Comparison of ENCODE assay signal across 8 cellular contexts in the genomic region with DNA sequence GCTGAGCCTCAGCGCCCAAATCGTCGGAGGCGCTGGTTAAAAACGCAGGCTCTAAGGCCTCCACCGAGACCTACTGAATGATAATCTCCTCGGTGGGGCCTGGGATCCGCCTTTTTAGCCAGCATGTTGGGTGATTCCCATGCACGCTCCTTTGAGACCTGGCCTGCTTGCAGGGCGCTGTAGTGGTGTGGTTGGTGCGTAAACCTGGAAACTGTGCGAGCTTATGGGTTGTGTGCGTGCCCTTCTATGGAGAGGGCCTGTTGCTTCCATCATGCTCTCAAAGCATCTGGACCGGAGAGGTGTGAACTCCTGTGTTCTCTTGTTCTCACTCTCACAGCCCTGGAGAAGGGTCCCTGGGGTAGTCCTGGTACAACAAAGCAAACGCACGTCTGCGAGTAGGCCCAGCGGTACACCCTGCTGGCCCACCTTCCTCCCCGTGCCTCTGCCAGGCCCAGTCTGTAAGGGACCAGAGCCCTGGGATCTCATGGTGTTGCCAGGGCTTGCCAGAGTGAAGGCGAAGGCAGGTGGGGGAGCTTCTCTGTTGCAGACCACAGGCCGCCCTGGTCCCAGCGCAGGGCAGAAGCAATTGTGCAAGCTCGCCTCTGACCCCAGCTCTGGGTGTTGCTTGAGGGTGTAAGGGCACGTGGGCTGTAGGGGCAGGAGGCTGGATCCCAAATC. TPM values are rescaled to one million over a fixed set of nuclear protein-coding genes. Genes with fewer than 3 reads are reported as not detected.
DNase-seq lines count a peak whose midpoint lies in the region; ATAC-seq and TF ChIP-seq lines count a peak whose summit lies in the region.

No MANE protein-coding gene starts in this region.

- BruUV-seq in IMR-90 (replicated peaks; lab: Mats Ljungman, UMichigan) = no TSS peak

- H3K27ac Mint-ChIP-seq in natural killer cell treated with Interleukin-12 subunit alpha and Interleukin-12 subunit beta and Interleukin-15 and Interleukin-18, amount 100 ng/mL, for 72 hours = no peak overlapping the region

- H3K4me2 ChIP-seq in IMR-90 (ENCODE audit: low read depth, low read length) = peak overlapping the region; percentile 77; the same call in 1 of the 2 replicates

- TF ChIP-seq POLR2A in IMR-90 (IDR thresholded peaks at IDR 0.05; ENCODE audit: low read depth, low read length) = no peak

- no peaks in the 10 kb centered on the region for H3K79me1 ChIP-seq in IMR-90 (ENCODE audit: low read depth in 1 of 2, low read length in 2 of 2)

- no peaks in the 10 kb centered on the region for H3K79me2 ChIP-seq in ACC112 (ENCODE audit: control insufficient read depth, insufficient read depth, low read length, unreplicated experiment)

- H2AK5ac ChIP-seq in IMR-90 (ENCODE audit: low read depth, low read length) = no peak overlapping the region

- no peaks in the 10 kb centered on the region for H3K36me3 ChIP-seq in ACC112 (ENCODE audit: insufficient read depth, low read length)
- no peaks in the 10 kb centered on the region for H3K36me3 ChIP-seq in IMR-90 (ENCODE audit: control insufficient read depth, insufficient read depth, low read length)

- H3K4me1 Mint-ChIP-seq in natural killer cell treated with Interleukin-12 subunit alpha and Interleukin-12 subunit beta and Interleukin-15 and Interleukin-18, amount 100 ng/mL, for 72 hours (ENCODE audit: low read depth in 2 of 2) = peaks cover 0 to 4% of the 10 kb centered on the region in 2 donors

- H3K4me1 ChIP-seq in ACC112 (ENCODE audit: control insufficient read depth, insufficient read depth, low read length, unreplicated experiment) (peaks cover 10% of the 10 kb centered on the region), IMR-90 (ENCODE audit: control insufficient read depth, insufficient read depth, low read length) (no peaks in the 10 kb centered on the region; the same call in 1 of the 2 replicates)

- H3K56ac ChIP-seq in IMR-90 (ENCODE audit: extremely low read depth, insufficient read depth, low read length) = no peak overlapping the region

- no peak overlapping the region for H2BK5ac ChIP-seq in IMR-90 (ENCODE audit: low read depth, low read length, poor library complexity, severe bottlenecking)

- no peaks in the 10 kb centered on the region for H3K9me1 ChIP-seq in IMR-90 (ENCODE audit: insufficient read depth, low read length)

- H3K4me3 Mint-ChIP-seq in natural killer cell treated with Interleukin-12 subunit alpha and Interleukin-12 subunit beta and Interleukin-15 and Interleukin-18, amount 100 ng/mL, for 72 hours = peak overlapping the region; percentile 72

- peak overlapping the region; percentile 40 for H2AK9ac ChIP-seq in IMR-90 (replicated peaks; ENCODE audit: low read depth, low read length, poor library complexity)

- DNase-seq in IMR-90 = no peak
- DNase-seq in choroid plexus epithelial cell (ENCODE audit: low read depth) = no peak
- no peak for DNase-seq in natural killer cell treated with Interleukin-12 subunit alpha and Interleukin-12 subunit beta and Interleukin-15 and Interleukin-18, amount 100 ng/mL, for 72 hours (ENCODE audit: low spot score)
- no peak for DNase-seq in NCI-H128 (lab: John Stamatoyannopoulos, UW; ENCODE audit: unreplicated experiment)
- no peak for DNase-seq in COR-L47 (lab: John Stamatoyannopoulos, UW)

- TF ChIP-seq RAD21 in IMR-90 (IDR thresholded peaks at IDR 0.05; ENCODE audit: low read length) = no peak

- intact Hi-C loops in IMR-90 (cut with micrococcal nuclease) = no loop called here

- no peak overlapping the region for H3K4ac ChIP-seq in IMR-90 (ENCODE audit: low read depth, low read length)

- no peak overlapping the region for H2BK120ac ChIP-seq in IMR-90 (ENCODE audit: low read depth, low read length)

- H3K36me3 Mint-ChIP-seq in natural killer cell treated with Interleukin-12 subunit alpha and Interleukin-12 subunit beta and Interleukin-15 and Interleukin-18, amount 100 ng/mL, for 72 hours = no peaks in the 10 kb centered on the region

- H4K5ac ChIP-seq in IMR-90 (ENCODE audit: low read depth, low read length) = no peak overlapping the region

- no peak overlapping the region for H2BK20ac ChIP-seq in IMR-90 (ENCODE audit: low read depth, low read length)

- no peak overlapping the region for H4K91ac ChIP-seq in IMR-90 (ENCODE audit: insufficient read depth, low read depth, low read length)

- TF ChIP-seq CTCF in IMR-90 (conservative IDR thresholded peaks at IDR 0.05; ENCODE audit: low read depth, low read length) = no peak
- TF ChIP-seq CTCF in choroid plexus epithelial cell (conservative IDR thresholded peaks at IDR 0.05; ENCODE audit: low read depth, low read length) = no peak

- H4K20me1 ChIP-seq in IMR-90 (ENCODE audit: insufficient read depth, low read length) = no peaks in the 10 kb centered on the region

- no peak overlapping the region for H3K23ac ChIP-seq in IMR-90 (ENCODE audit: low read depth, low read length)

- no peak overlapping the region for H3K9ac ChIP-seq in IMR-90 (ENCODE audit: low read depth, low read length)

- dilution Hi-C loops in IMR-90 (cut with HindIII; ENCODE audit: low sequenced_read_pairs, unreplicated experiment) = no loop called here

- 95% methylated on average over 4 of the region's 24 CpGs; no CpG with 5 or more reads in 1 of the 2 experiments for WGBS in IMR-90 (ENCODE audit: extremely low coverage in 2 of 2, insufficient read length in 1 of 2), 2 experiments

- H3K27ac ChIP-seq in ACC112 (ENCODE audit: low read depth, low read length) (no peak overlapping the region), IMR-90 (ENCODE audit: insufficient read depth, low read length) (no peak overlapping the region)

- in situ Hi-C loops in IMR-90 (cut with MboI; ENCODE audit: low sequenced_read_pairs) = no loop called here

- H3K18ac ChIP-seq in IMR-90 (ENCODE audit: low read depth, low read length) = no peak overlapping the region

- CTCF ChIA-PET in IMR-90 (lab: Yijun Ruan, JAX) = interaction anchor here (1.0 kb wide), 1 partner anchor 39 kb away, joined by 3 read pairs; no protein-coding TSS in a partner anchor

- no peaks in the 10 kb centered on the region for H3K9me3 Mint-ChIP-seq in natural killer cell treated with Interleukin-12 subunit alpha and Interleukin-12 subunit beta and Interleukin-15 and Interleukin-18, amount 100 ng/mL, for 72 hours

- POLR2A ChIA-PET in IMR-90 (lab: Charles Lee; ENCODE audit: unreplicated experiment) = no interaction called here

- H3K4me3 ChIP-seq in ACC112 (ENCODE audit: low read depth, low read length) (peak overlapping the region; percentile 75), IMR-90 (ENCODE audit: insufficient read depth, low read depth, low read length) (peak overlapping the region; percentile 63), choroid plexus epithelial cell (ENCODE audit: low read depth, low read length) (peak overlapping the region; percentile 49)

- H2AFZ ChIP-seq in ACC112 (ENCODE audit: low read length, unreplicated experiment) (no peak overlapping the region), IMR-90 (replicated peaks; ENCODE audit: low read length, poor library complexity) (peak overlapping the region; percentile 92)

- H2BK15ac ChIP-seq in IMR-90 (ENCODE audit: low read depth, low read length) = no peak overlapping the region

- H4K8ac ChIP-seq in IMR-90 (ENCODE audit: low read depth in 2 of 2, low read length in 2 of 2) = no peak overlapping the region

- peaks cover 11 to 12% of the 10 kb centered on the region in 2 donors for H3K27me3 Mint-ChIP-seq in natural killer cell treated with Interleukin-12 subunit alpha and Interleukin-12 subunit beta and Interleukin-15 and Interleukin-18, amount 100 ng/mL, for 72 hours

- ATAC-seq in IMR-90 (ENCODE audit: low read depth) = no peak
- ATAC-seq in natural killer cell treated with Interleukin-12 subunit alpha and Interleukin-12 subunit beta and Interleukin-15 and Interleukin-18, amount 100 ng/mL, for 72 hours = no peak
- no peak for ATAC-seq in HG02852 (IDR thresholded peaks at IDR 0.05; ENCODE audit: unreplicated experiment)
- no peak for ATAC-seq in HG03354 (IDR thresholded peaks at IDR 0.05; ENCODE audit: poor library complexity, severe bottlenecking, unreplicated experiment)

- H3K9me3 ChIP-seq in IMR-90 (ENCODE audit: control insufficient read depth, insufficient read depth, low read length) = no peaks in the 10 kb centered on the region

- H3K27me3 ChIP-seq in ACC112 (ENCODE audit: insufficient read depth, low read length) (peaks cover 65% of the 10 kb centered on the region), IMR-90 (ENCODE audit: control insufficient read depth, insufficient read depth, low read length) (peaks cover 62% of the 10 kb centered on the region)

- no peak overlapping the region for H3K14ac ChIP-seq in IMR-90 (replicated peaks; ENCODE audit: low read depth, low read length)

TF ChIP-seq in IMR-90, 13 proteins besides CTCF, POLR2A, EP300 and RAD21:
- TF ChIP-seq MAZ (IDR thresholded peaks at IDR 0.05; ENCODE audit: borderline replicate concordance, low read depth, low read length) (no peak), FOS (IDR thresholded peaks at IDR 0.05; ENCODE audit: low read depth, low read length) (no peak), NFE2L2 (IDR thresholded peaks at IDR 0.05; ENCODE audit: low read depth, low read length) (no peak), MXI1 (IDR thresholded peaks at IDR 0.05; ENCODE audit: borderline replicate concordance, low read depth, low read length) (no peak), BHLHE40 (IDR thresholded peaks at IDR 0.05; ENCODE audit: low read depth, low read length) (no peak), CHD1 (IDR thresholded peaks at IDR 0.05; ENCODE audit: low read depth, low read length) (no peak), CEBPB (IDR thresholded peaks at IDR 0.05; ENCODE audit: low read depth, low read length) (no peak)
- TF ChIP-seq, protein P1, sequence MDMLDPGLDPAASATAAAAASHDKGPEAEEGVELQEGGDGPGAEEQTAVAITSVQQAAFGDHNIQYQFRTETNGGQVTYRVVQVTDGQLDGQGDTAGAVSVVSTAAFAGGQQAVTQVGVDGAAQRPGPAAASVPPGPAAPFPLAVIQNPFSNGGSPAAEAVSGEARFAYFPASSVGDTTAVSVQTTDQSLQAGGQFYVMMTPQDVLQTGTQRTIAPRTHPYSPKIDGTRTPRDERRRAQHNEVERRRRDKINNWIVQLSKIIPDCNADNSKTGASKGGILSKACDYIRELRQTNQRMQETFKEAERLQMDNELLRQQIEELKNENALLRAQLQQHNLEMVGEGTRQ (IDR thresholded peaks at IDR 0.05; ENCODE audit: low read depth, low read length) = no peak

RNA-seq across cellular contexts. Expression of a gene that starts 0.8 kb away (rescaled TPM):
- total RNA-seq in IMR-90 (2012; rRNA removed) = 0.56 and 0.72 TPM in 2 replicates
- 0.89 and 1.0 TPM in 2 replicates for polyA plus RNA-seq in IMR-90 (2012; rRNA removed)
- 0.05 and 1.0 TPM in 2 replicates for polyA plus RNA-seq in IMR-90 (2012; cell fraction: cytosol; rRNA removed)
- 2.2 and 3.2 TPM in 2 replicates for polyA plus RNA-seq in IMR-90 (2012; cell fraction: nucleus; rRNA removed; ENCODE audit: low replicate concordance)
- 1 to 10 TPM; 1.9 to 2.6 TPM for total RNA-seq in natural killer cell treated with Interleukin-12 subunit alpha and Interleukin-12 subunit beta and Interleukin-15 and Interleukin-18, amount 100 ng/mL, for 72 hours
